In the genomic region with DNA sequence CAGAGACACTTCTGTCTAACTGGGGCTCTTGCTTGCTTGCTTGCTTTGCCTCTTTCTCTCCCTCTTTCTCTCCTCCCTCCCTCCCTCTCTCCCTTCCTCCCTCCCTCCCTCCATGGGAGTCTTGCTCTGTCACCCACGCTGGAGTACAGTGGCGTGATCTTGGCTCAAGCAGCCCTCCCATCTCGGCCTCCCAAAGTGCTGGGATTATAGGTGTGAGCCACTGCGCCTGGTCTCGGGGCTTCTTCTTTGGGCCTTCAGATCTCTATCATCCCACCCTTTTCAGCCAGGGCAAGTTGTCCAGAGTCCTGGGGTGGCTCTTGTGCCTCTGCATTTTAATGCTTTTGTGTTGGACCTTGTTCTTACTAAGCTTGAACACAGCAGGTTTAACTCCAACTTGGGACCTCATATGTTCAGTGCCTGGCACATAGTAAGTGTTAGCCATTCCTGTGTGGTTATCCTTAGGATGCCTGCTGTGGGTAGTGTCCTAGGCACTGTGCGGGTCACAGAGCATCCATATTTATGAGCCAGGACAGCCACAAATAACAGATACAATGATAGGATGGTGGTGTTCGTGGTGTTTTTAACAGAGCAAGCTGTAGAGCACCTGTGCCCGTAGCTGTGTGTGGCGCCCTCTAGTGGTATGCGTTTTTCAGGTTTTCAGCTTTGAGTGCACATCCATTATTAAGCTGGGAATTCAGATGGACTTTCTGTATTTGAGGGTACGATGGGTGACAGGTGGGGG, we compare ENCODE assay signal across 1 cellular context.
A peak's percentile ranks its signal among the peaks of the same experiment; 100 is the strongest.
TF ChIP-seq lines count a peak whose summit lies in the region.

No MANE protein-coding gene starts in this region.

TF ChIP-seq in H1, 55 proteins besides CTCF, POLR2A, EP300 and RAD21 (continued from another document):
- TF ChIP-seq, protein P1, sequence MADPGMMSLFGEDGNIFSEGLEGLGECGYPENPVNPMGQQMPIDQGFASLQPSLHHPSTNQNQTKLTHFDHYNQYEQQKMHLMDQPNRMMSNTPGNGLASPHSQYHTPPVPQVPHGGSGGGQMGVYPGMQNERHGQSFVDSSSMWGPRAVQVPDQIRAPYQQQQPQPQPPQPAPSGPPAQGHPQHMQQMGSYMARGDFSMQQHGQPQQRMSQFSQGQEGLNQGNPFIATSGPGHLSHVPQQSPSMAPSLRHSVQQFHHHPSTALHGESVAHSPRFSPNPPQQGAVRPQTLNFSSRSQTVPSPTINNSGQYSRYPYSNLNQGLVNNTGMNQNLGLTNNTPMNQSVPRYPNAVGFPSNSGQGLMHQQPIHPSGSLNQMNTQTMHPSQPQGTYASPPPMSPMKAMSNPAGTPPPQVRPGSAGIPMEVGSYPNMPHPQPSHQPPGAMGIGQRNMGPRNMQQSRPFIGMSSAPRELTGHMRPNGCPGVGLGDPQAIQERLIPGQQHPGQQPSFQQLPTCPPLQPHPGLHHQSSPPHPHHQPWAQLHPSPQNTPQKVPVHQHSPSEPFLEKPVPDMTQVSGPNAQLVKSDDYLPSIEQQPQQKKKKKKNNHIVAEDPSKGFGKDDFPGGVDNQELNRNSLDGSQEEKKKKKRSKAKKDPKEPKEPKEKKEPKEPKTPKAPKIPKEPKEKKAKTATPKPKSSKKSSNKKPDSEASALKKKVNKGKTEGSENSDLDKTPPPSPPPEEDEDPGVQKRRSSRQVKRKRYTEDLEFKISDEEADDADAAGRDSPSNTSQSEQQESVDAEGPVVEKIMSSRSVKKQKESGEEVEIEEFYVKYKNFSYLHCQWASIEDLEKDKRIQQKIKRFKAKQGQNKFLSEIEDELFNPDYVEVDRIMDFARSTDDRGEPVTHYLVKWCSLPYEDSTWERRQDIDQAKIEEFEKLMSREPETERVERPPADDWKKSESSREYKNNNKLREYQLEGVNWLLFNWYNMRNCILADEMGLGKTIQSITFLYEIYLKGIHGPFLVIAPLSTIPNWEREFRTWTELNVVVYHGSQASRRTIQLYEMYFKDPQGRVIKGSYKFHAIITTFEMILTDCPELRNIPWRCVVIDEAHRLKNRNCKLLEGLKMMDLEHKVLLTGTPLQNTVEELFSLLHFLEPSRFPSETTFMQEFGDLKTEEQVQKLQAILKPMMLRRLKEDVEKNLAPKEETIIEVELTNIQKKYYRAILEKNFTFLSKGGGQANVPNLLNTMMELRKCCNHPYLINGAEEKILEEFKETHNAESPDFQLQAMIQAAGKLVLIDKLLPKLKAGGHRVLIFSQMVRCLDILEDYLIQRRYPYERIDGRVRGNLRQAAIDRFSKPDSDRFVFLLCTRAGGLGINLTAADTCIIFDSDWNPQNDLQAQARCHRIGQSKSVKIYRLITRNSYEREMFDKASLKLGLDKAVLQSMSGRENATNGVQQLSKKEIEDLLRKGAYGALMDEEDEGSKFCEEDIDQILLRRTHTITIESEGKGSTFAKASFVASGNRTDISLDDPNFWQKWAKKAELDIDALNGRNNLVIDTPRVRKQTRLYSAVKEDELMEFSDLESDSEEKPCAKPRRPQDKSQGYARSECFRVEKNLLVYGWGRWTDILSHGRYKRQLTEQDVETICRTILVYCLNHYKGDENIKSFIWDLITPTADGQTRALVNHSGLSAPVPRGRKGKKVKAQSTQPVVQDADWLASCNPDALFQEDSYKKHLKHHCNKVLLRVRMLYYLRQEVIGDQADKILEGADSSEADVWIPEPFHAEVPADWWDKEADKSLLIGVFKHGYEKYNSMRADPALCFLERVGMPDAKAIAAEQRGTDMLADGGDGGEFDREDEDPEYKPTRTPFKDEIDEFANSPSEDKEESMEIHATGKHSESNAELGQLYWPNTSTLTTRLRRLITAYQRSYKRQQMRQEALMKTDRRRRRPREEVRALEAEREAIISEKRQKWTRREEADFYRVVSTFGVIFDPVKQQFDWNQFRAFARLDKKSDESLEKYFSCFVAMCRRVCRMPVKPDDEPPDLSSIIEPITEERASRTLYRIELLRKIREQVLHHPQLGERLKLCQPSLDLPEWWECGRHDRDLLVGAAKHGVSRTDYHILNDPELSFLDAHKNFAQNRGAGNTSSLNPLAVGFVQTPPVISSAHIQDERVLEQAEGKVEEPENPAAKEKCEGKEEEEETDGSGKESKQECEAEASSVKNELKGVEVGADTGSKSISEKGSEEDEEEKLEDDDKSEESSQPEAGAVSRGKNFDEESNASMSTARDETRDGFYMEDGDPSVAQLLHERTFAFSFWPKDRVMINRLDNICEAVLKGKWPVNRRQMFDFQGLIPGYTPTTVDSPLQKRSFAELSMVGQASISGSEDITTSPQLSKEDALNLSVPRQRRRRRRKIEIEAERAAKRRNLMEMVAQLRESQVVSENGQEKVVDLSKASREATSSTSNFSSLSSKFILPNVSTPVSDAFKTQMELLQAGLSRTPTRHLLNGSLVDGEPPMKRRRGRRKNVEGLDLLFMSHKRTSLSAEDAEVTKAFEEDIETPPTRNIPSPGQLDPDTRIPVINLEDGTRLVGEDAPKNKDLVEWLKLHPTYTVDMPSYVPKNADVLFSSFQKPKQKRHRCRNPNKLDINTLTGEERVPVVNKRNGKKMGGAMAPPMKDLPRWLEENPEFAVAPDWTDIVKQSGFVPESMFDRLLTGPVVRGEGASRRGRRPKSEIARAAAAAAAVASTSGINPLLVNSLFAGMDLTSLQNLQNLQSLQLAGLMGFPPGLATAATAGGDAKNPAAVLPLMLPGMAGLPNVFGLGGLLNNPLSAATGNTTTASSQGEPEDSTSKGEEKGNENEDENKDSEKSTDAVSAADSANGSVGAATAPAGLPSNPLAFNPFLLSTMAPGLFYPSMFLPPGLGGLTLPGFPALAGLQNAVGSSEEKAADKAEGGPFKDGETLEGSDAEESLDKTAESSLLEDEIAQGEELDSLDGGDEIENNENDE (IDR thresholded peaks at IDR 0.05; ENCODE audit: insufficient replicate concordance, low read length): no peak
- peak; percentile 74 for TF ChIP-seq TEAD4 (IDR thresholded peaks at IDR 0.05; ENCODE audit: low read depth, low read length)
- TF ChIP-seq, protein P2, sequence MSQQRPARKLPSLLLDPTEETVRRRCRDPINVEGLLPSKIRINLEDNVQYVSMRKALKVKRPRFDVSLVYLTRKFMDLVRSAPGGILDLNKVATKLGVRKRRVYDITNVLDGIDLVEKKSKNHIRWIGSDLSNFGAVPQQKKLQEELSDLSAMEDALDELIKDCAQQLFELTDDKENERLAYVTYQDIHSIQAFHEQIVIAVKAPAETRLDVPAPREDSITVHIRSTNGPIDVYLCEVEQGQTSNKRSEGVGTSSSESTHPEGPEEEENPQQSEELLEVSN (IDR thresholded peaks at IDR 0.05): no peak
- TF ChIP-seq SP4 (IDR thresholded peaks at IDR 0.05; ENCODE audit: low read length): no peak
- TF ChIP-seq TAF7 (optimal IDR thresholded peaks at IDR 0.05; ENCODE audit: borderline replicate concordance, low read depth, low read length): no peak
- TF ChIP-seq, protein P3, sequence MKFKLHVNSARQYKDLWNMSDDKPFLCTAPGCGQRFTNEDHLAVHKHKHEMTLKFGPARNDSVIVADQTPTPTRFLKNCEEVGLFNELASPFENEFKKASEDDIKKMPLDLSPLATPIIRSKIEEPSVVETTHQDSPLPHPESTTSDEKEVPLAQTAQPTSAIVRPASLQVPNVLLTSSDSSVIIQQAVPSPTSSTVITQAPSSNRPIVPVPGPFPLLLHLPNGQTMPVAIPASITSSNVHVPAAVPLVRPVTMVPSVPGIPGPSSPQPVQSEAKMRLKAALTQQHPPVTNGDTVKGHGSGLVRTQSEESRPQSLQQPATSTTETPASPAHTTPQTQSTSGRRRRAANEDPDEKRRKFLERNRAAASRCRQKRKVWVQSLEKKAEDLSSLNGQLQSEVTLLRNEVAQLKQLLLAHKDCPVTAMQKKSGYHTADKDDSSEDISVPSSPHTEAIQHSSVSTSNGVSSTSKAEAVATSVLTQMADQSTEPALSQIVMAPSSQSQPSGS (IDR thresholded peaks at IDR 0.05; ENCODE audit: low read length): no peak
- TF ChIP-seq NANOG (IDR thresholded peaks at IDR 0.05; ENCODE audit: insufficient read depth, low read depth, low read length, poor library complexity, severe bottlenecking): no peak
- peak; percentile 62; the same call in 1 of the 2 replicates for TF ChIP-seq YY1 (IDR thresholded peaks at IDR 0.05; ENCODE audit: low read depth, low read length)
TF ChIP-seq in H1: peak in this region for 2.
